In genomic region chr17:67829331-67829730, GRCh38 we compare ENCODE assay signal across 9 cellular contexts. TPM values are rescaled to one million over a fixed set of nuclear protein-coding genes. Genes with fewer than 3 reads are reported as not detected.
DNase-seq lines count a peak whose midpoint lies in the region; ATAC-seq and TF ChIP-seq lines count a peak whose summit lies in the region.
"Had no signal": no experiment of that assay in that cellular context is flagged by ENCODE, and none has a peak within 500 bp of the region (broad histone marks: within the 10 kb centered on the region; RNA-seq: fewer than 3 reads in every experiment).

No MANE protein-coding gene starts in this region.

- H2BK120ac ChIP-seq in H9 (ENCODE audit: low read depth, low read length, poor library complexity, severe bottlenecking): no peak overlapping the region

- H3K9me3 ChIP-seq in H9 (ENCODE audit: control insufficient read depth, low read depth, low read length) (no peaks in the 10 kb centered on the region), endocrine pancreas (ENCODE audit: control insufficient read depth, low read length) (no peaks in the 10 kb centered on the region), BE2C (no peaks in the 10 kb centered on the region), heart left ventricle (no peaks in the 10 kb centered on the region)
- H3K9me3 ChIP-seq: neutrophil had no signal

- intact Hi-C loops in heart left ventricle (cut with DNase I): loop anchor here in 2 of 10 donors (5.0 to 10.0 kb wide), 2 partner anchors 112 to 115 kb away; partner anchors contain the start of gene NOL11 (in 2 of the 2)

- no peak overlapping the region for H3K9ac ChIP-seq in H9 (ENCODE audit: extremely low read depth, insufficient read length, low read length)
- no peak overlapping the region for H3K9ac ChIP-seq in endocrine pancreas (ENCODE audit: control insufficient read depth, insufficient read depth, low read length)

- no peak for TF ChIP-seq POLR2A in heart left ventricle (IDR thresholded peaks at IDR 0.05)

- H3K14ac ChIP-seq in H9 (ENCODE audit: insufficient read depth, low read length): no peak overlapping the region

- H3K4me1 ChIP-seq in H9 (ENCODE audit: insufficient read depth, low read length) (no peaks in the 10 kb centered on the region; the same call in 1 of the 2 replicates), endocrine pancreas (ENCODE audit: control insufficient read depth, insufficient read depth, low read length) (peaks cover 24% of the 10 kb centered on the region), BE2C (no peaks in the 10 kb centered on the region), heart left ventricle (peaks cover 0 to 61% (median 44%) of the 10 kb centered on the region in 12 donors)

- no peak overlapping the region for H4K8ac ChIP-seq in H9 (replicated peaks; ENCODE audit: insufficient read length, low read depth, low read length)

- H3K27me3 ChIP-seq in H9 (ENCODE audit: insufficient read depth, low read length) (no peaks in the 10 kb centered on the region), endocrine pancreas (ENCODE audit: control insufficient read depth, insufficient read depth, low read length) (no peaks in the 10 kb centered on the region), BE2C (no peaks in the 10 kb centered on the region), heart left ventricle (peaks cover 0 to under 1% (median 0%) of the 10 kb centered on the region in 9 donors)

- H3K27ac ChIP-seq in H9 (ENCODE audit: insufficient read length, low read depth, low read length) (no peak overlapping the region), heart left ventricle (no peak overlapping the region)
- H3K27ac ChIP-seq: neutrophil had no signal

- peaks cover 7 to 42% (median 18%) of the 10 kb centered on the region in 3 experiments for H3K36me3 Mint-ChIP-seq in H9 (ENCODE audit: insufficient read depth in 1 of 3, low read depth in 3 of 3)

- H3K4me2 ChIP-seq in H9 (ENCODE audit: insufficient read depth, insufficient read length, low read length): peak overlapping the region; percentile 52

- peaks cover 5% of the 10 kb centered on the region for H3K23me2 ChIP-seq in H9 (ENCODE audit: insufficient read length, low read depth, low read length, poor library complexity, severe bottlenecking)

- ATAC-seq in GM19455 (IDR thresholded peaks at IDR 0.05; ENCODE audit: unreplicated experiment) (no peak), heart left ventricle (no peak)

- peaks cover 3% of the 10 kb centered on the region for H4K20me1 ChIP-seq in H9 (ENCODE audit: control insufficient read depth, insufficient read depth, insufficient read length)

- H3K27ac Mint-ChIP-seq in H9: peak overlapping the region in 1 of 3 experiments; percentile 4; a peak in 1 of 7 replicates

- H3K18ac ChIP-seq in H9 (ENCODE audit: insufficient read length, low read depth, low read length): no peak overlapping the region

- H3K4me3 Mint-ChIP-seq in H9: peak overlapping the region; percentile 96 to 98

- peaks cover 3% of the 10 kb centered on the region for H3K27me3 Mint-ChIP-seq in H9 (ENCODE audit: low read depth)

- H2BK5ac ChIP-seq in H9 (ENCODE audit: insufficient read length, low read length): no peak overlapping the region

- no peak overlapping the region for H2BK15ac ChIP-seq in H9 (ENCODE audit: low read depth, low read length)

- H3K4ac ChIP-seq in H9 (ENCODE audit: low read depth, low read length): no peak overlapping the region

- 100% methylated on average over 1 of the region's 7 CpGs for WGBS in H9 (ENCODE audit: extremely low coverage, insufficient read length, low lambda C conversion rate)
- WGBS in heart left ventricle, 4 donors: 26 to 42% (median 32%) methylated on average over 7 of the region's 7 CpGs

- H4K5ac ChIP-seq in H9 (ENCODE audit: insufficient read length, low read depth, low read length): no peak overlapping the region

- DNase-seq in H9 (no peak), BE2C (no peak), heart left ventricle (no peak), NCI-H1436 (lab: John Stamatoyannopoulos, UW) (no peak)
- DNase-seq in activated CD4-positive, alpha-beta T cell treated with anti-CD3 and anti-CD28 coated beads for 48 hours: peak; percentile 63
- peak; percentile 10 to 30 for DNase-seq in stimulated activated CD8-positive, alpha-beta memory T cell treated with anti-CD3 and anti-CD28 coated beads, Interleukin-15, amount 100 ng/mL, for 48 hours (ENCODE audit: low read depth in 2 of 2)

- H4K91ac ChIP-seq in H9 (ENCODE audit: insufficient read length, low read depth, low read length): no peak overlapping the region

- no peak for TF ChIP-seq CTCF in H9 (conservative IDR thresholded peaks at IDR 0.05)
- TF ChIP-seq CTCF in BE2C (IDR thresholded peaks at IDR 0.05; ENCODE audit: low read depth, low read length): no peak
- no peak for TF ChIP-seq CTCF in heart left ventricle (IDR thresholded peaks at IDR 0.05)

- peaks cover 53% of the 10 kb centered on the region; the same call in 1 of the 2 replicates for H3K79me2 ChIP-seq in H9 (ENCODE audit: insufficient read depth, low read length)

- no peaks in the 10 kb centered on the region for H3K36me3 ChIP-seq in endocrine pancreas (ENCODE audit: control insufficient read depth, insufficient read depth, low read length)
- no peaks in the 10 kb centered on the region for H3K36me3 ChIP-seq in BE2C
- H3K36me3 ChIP-seq in heart left ventricle: no peaks in the 10 kb centered on the region
- H3K36me3 ChIP-seq: neutrophil had no signal

- H3K4me3 ChIP-seq in endocrine pancreas (ENCODE audit: control insufficient read depth, insufficient read depth, low read length) (peak overlapping the region; percentile 85), BE2C (ENCODE audit: low read depth, low read length) (no peak overlapping the region), heart left ventricle (no peak overlapping the region)

- peaks cover 34 to 45% of the 10 kb centered on the region in 2 experiments for H3K4me1 Mint-ChIP-seq in H9

- no peak overlapping the region for H3K23ac ChIP-seq in H9 (ENCODE audit: insufficient read length, low read depth, low read length)

- no peaks in the 10 kb centered on the region for H3K79me1 ChIP-seq in H9 (ENCODE audit: insufficient read depth, low read depth, low read length, poor library complexity, severe bottlenecking)

- H2BK12ac ChIP-seq in H9 (ENCODE audit: insufficient read length, low read depth, low read length): no peak overlapping the region

- no peak overlapping the region for H2AK5ac ChIP-seq in H9 (ENCODE audit: insufficient read length, low read length)

- H2AFZ ChIP-seq in H9 (ENCODE audit: low read length): no peak overlapping the region

- peaks cover 0 to 3% of the 10 kb centered on the region in 2 experiments; a peak in 1 of 5 replicates for H3K9me3 Mint-ChIP-seq in H9

- H3K56ac ChIP-seq in H9 (ENCODE audit: insufficient read length, low read depth, low read length): no peak overlapping the region

- H3T11ph ChIP-seq in H9 (ENCODE audit: low read length): no peak overlapping the region

- no peak overlapping the region for H2BK20ac ChIP-seq in H9 (ENCODE audit: low read depth, low read length, poor library complexity, severe bottlenecking)

RNA-seq across cellular contexts. Expression of gene BPTF, which starts 4.0 kb away (rescaled TPM):
- total RNA-seq in H9 (2021): 201 and 203 TPM in 2 replicates
- 88.9 TPM for polyA plus RNA-seq in BE2C (2012; ENCODE audit: insufficient read depth, insufficient read length, low read depth)
- total RNA-seq in heart left ventricle: 10 to 100 TPM; 50.5 to 96.9 (median 77.6) TPM
- 10 to 100 TPM; 16.7 to 20.2 TPM for polyA plus RNA-seq in heart left ventricle

Comparison
In these comparisons a context has a peak if more than half of its experiments do, and no peak if none do; other contexts are left out.
1. DNase-seq: peak in activated CD4-positive, alpha-beta T cell treated with anti-CD3 and anti-CD28 coated beads for 48 hours (single experiment) and stimulated activated CD8-positive, alpha-beta memory T cell treated with anti-CD3 and anti-CD28 coated beads, Interleukin-15, amount 100 ng/mL, for 48 hours (2 of 2); none in H9 (single experiment), BE2C (single experiment), heart left ventricle (0 of 5) and NCI-H1436 (single experiment).